ENCODE assay signal across 2 cellular contexts in the genomic region with DNA sequence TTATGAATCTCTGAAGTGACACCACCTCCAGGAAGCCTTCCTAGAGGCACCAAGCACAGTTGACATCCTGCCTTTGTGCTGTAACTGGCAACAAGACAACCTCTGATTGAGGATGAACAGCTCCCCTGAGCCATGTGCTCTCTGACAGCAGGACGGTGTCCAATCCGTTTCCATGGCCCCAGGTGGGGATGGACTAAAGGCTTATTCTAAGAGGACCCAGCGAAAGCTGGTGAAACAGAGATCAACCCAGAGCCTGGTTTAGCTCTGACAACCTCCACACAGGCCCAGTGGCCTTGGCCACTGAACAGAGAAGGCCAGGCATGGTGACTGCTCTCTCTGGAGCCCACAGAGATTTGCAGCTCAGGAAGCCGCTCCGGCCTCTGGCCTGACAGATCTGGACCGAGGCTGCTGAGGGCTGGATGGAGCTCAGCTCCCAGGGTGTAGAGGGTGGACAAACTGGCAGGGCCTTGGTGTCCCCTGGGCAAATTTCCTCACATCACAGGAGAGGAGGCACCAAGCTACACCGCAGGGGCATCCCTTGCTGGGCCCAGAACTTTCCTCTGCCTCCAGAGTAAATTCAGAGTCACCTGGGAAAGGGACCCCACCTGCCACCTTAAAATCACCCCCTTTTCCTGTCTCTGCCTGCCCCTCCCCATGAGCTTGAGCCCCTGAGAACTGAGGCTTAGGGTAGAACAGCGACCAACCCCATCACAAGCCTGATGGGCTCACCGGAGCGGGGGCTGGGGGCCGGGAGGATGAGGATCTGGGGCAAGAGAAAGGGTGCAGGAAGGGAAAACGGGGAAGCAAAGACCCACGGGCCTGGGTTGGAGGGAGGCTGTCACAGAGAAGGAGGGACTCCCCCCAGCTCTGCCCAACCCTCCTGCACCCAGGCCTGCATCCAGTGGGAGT.
TF ChIP-seq lines count a peak whose summit lies in the region.

No MANE protein-coding gene starts in this region.

TF ChIP-seq in SK-N-SH, 30 proteins besides CTCF, POLR2A, EP300 and RAD21 (continued from another document):
- TF ChIP-seq, protein P1, sequence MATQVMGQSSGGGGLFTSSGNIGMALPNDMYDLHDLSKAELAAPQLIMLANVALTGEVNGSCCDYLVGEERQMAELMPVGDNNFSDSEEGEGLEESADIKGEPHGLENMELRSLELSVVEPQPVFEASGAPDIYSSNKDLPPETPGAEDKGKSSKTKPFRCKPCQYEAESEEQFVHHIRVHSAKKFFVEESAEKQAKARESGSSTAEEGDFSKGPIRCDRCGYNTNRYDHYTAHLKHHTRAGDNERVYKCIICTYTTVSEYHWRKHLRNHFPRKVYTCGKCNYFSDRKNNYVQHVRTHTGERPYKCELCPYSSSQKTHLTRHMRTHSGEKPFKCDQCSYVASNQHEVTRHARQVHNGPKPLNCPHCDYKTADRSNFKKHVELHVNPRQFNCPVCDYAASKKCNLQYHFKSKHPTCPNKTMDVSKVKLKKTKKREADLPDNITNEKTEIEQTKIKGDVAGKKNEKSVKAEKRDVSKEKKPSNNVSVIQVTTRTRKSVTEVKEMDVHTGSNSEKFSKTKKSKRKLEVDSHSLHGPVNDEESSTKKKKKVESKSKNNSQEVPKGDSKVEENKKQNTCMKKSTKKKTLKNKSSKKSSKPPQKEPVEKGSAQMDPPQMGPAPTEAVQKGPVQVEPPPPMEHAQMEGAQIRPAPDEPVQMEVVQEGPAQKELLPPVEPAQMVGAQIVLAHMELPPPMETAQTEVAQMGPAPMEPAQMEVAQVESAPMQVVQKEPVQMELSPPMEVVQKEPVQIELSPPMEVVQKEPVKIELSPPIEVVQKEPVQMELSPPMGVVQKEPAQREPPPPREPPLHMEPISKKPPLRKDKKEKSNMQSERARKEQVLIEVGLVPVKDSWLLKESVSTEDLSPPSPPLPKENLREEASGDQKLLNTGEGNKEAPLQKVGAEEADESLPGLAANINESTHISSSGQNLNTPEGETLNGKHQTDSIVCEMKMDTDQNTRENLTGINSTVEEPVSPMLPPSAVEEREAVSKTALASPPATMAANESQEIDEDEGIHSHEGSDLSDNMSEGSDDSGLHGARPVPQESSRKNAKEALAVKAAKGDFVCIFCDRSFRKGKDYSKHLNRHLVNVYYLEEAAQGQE (IDR thresholded peaks at IDR 0.05; ENCODE audit: low read depth, low read length): no peak
- TF ChIP-seq GABPA (IDR thresholded peaks at IDR 0.05; ENCODE audit: low read depth) (no peak), ELF1 (IDR thresholded peaks at IDR 0.05) (no peak), IRF3 (IDR thresholded peaks at IDR 0.05; ENCODE audit: low read depth, low read length) (no peak), CHD2 (IDR thresholded peaks at IDR 0.05; ENCODE audit: low read length, partially characterized antibody) (no peak)
- TF ChIP-seq, protein P2, sequence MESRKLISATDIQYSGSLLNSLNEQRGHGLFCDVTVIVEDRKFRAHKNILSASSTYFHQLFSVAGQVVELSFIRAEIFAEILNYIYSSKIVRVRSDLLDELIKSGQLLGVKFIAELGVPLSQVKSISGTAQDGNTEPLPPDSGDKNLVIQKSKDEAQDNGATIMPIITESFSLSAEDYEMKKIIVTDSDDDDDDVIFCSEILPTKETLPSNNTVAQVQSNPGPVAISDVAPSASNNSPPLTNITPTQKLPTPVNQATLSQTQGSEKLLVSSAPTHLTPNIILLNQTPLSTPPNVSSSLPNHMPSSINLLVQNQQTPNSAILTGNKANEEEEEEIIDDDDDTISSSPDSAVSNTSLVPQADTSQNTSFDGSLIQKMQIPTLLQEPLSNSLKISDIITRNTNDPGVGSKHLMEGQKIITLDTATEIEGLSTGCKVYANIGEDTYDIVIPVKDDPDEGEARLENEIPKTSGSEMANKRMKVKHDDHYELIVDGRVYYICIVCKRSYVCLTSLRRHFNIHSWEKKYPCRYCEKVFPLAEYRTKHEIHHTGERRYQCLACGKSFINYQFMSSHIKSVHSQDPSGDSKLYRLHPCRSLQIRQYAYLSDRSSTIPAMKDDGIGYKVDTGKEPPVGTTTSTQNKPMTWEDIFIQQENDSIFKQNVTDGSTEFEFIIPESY (IDR thresholded peaks at IDR 0.05; ENCODE audit: borderline replicate concordance, low read depth): no peak

TF ChIP-seq in SK-N-SH treated with all-trans-retinoic acid at 6 μM for 48 hours, 23 proteins besides CTCF, POLR2A, EP300 and RAD21 (continued from another document):
- no peak for TF ChIP-seq TSHZ2 (CRISPR knock-in tag; IDR thresholded peaks at IDR 0.05)
- TF ChIP-seq ZNF565 (CRISPR knock-in tag; conservative IDR thresholded peaks at IDR 0.05; ENCODE audit: low read depth): no peak
- no peak for TF ChIP-seq ZNF8 (CRISPR knock-in tag; IDR thresholded peaks at IDR 0.05)
- TF ChIP-seq ZC3H10 (CRISPR knock-in tag; IDR thresholded peaks at IDR 0.05): no peak
- no peak for TF ChIP-seq TOX (CRISPR knock-in tag; IDR thresholded peaks at IDR 0.05; ENCODE audit: borderline replicate concordance)
- TF ChIP-seq ZFP30 (CRISPR knock-in tag; IDR thresholded peaks at IDR 0.05): no peak
- TF ChIP-seq BACH2 (CRISPR knock-in tag; IDR thresholded peaks at IDR 0.05; ENCODE audit: borderline replicate concordance): no peak
- TF ChIP-seq, protein P3, sequence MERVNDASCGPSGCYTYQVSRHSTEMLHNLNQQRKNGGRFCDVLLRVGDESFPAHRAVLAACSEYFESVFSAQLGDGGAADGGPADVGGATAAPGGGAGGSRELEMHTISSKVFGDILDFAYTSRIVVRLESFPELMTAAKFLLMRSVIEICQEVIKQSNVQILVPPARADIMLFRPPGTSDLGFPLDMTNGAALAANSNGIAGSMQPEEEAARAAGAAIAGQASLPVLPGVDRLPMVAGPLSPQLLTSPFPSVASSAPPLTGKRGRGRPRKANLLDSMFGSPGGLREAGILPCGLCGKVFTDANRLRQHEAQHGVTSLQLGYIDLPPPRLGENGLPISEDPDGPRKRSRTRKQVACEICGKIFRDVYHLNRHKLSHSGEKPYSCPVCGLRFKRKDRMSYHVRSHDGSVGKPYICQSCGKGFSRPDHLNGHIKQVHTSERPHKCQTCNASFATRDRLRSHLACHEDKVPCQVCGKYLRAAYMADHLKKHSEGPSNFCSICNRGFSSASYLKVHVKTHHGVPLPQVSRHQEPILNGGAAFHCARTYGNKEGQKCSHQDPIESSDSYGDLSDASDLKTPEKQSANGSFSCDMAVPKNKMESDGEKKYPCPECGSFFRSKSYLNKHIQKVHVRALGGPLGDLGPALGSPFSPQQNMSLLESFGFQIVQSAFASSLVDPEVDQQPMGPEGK (CRISPR knock-in tag; IDR thresholded peaks at IDR 0.05; ENCODE audit: borderline replicate concordance): no peak
- TF ChIP-seq ESRRG (CRISPR knock-in tag; IDR thresholded peaks at IDR 0.05): no peak
- no peak for TF ChIP-seq ZNF70 (CRISPR knock-in tag; IDR thresholded peaks at IDR 0.05)
- TF ChIP-seq CSDC2 (CRISPR knock-in tag; IDR thresholded peaks at IDR 0.05): no peak
- no peak for TF ChIP-seq PPARA (CRISPR knock-in tag; IDR thresholded peaks at IDR 0.05; ENCODE audit: borderline replicate concordance)
- TF ChIP-seq ZFP3 (CRISPR knock-in tag; IDR thresholded peaks at IDR 0.05): no peak
- no peak for TF ChIP-seq OSR1 (CRISPR knock-in tag; IDR thresholded peaks at IDR 0.05)
